Comparison of ENCODE assay signal across 35 cellular contexts in genomic region chr12:112266473-112266872, GRCh38.
"Had no signal": no experiment of that assay in that cellular context is flagged by ENCODE, and none has a peak within 500 bp of the region (broad histone marks: within the 10 kb centered on the region; RNA-seq: fewer than 3 reads in every experiment).

No MANE protein-coding gene starts in this region.

- H3K9me3 ChIP-seq: MG63 had no signal

- H3K36me3 ChIP-seq: MG63 had no signal

- H3K27me3 ChIP-seq: MG63 had no signal

- DNase-seq: Karpas-422, Kasumi-1, MG63, MM.1S, MV-4-11, NCI-H1048, NCI-H1092, NCI-H1092 treated with DMSO at 0.1 percent for 48 hours, NCI-H1105, NCI-H1105 treated with DMSO at 0.1 percent for 48 hours, NCI-H1417, NCI-H1417 treated with DMSO at 0.1 percent for 48 hours, NCI-H1436, NCI-H1436 treated with DMSO at 0.1 percent for 48 hours, NCI-H146, NCI-H1694, NCI-H1694 treated with DMSO at 0.1 percent for 48 hours, NCI-H187, NCI-H187 treated with DMSO at 0.1 percent for 48 hours, NCI-H1930, NCI-H2029, NCI-H2029 treated with DMSO at 0.1 percent for 48 hours, NCI-H2081, NCI-H2081 treated with DMSO at 0.1 percent for 48 hours, NCI-H2107, NCI-H2171, NCI-H2171 treated with DMSO at 0.1 percent for 48 hours, NCI-H2227 treated with DMSO at 0.1 percent for 48 hours, NCI-H226, NCI-H345, NCI-H446, NCI-H446 treated with DMSO at 0.1 percent for 48 hours, NCI-H510A, NCI-H510A treated with DMSO at 0.1 percent for 48 hours, NCI-H524 had no signal

- H3K4me3 ChIP-seq: MG63 had no signal
